In genomic region chr5:178839319-178839704, GRCh38 we compare ENCODE assay signal across 8 cellular contexts. TPM values are rescaled to one million over a fixed set of nuclear protein-coding genes. Genes with fewer than 3 reads are reported as not detected.
DNase-seq lines count a peak whose midpoint lies in the region; ATAC-seq and TF ChIP-seq lines count a peak whose summit lies in the region.

No MANE protein-coding gene starts in this region.

- TF ChIP-seq RAD21 in Ishikawa (IDR thresholded peaks at IDR 0.05; ENCODE audit: low read depth): peak; percentile 81

- H3K9me3 ChIP-seq in BE2C: no peaks in the 10 kb centered on the region
- no peaks in the 10 kb centered on the region for H3K9me3 ChIP-seq in lower lobe of right lung

- TF ChIP-seq EP300 in Ishikawa (IDR thresholded peaks at IDR 0.05; ENCODE audit: borderline replicate concordance): no peak

- no peak overlapping the region for H3K27ac ChIP-seq in lower lobe of right lung

- intact Hi-C loops in lower lobe of right lung (cut with DNase I): no loop called here

- DNase-seq in BE2C (peak; percentile 58), T-helper 9 cell (peak; percentile 29), cardiac fibroblast (ENCODE audit: low read depth in 2 of 2) (peak; percentile 4 to 55), lower lobe of right lung (peak; percentile 77)
- peak; percentile 1 for DNase-seq in stimulated activated naive CD4-positive, alpha-beta T cell treated with Interleukin-2 at 50 U/mL for 16 hours (lab: John Stamatoyannopoulos, UW)

- no peaks in the 10 kb centered on the region for H3K27me3 ChIP-seq in BE2C
- no peaks in the 10 kb centered on the region for H3K27me3 ChIP-seq in lower lobe of right lung (ENCODE audit: low read depth)

- ATAC-seq in lower lobe of right lung (peak; percentile 86 to 93), HG03097 (IDR thresholded peaks at IDR 0.05; ENCODE audit: low FRiP score, unreplicated experiment) (no peak), GM19452 (IDR thresholded peaks at IDR 0.05; ENCODE audit: unreplicated experiment) (no peak)

- H3K4me3 ChIP-seq in BE2C (ENCODE audit: low read depth, low read length) (no peak overlapping the region), cardiac fibroblast (replicated peaks in 1 of 2; ENCODE audit: low read depth in 2 of 2, low read length in 2 of 2) (no peak overlapping the region), lower lobe of right lung (no peak overlapping the region)

- H3K4me1 ChIP-seq in BE2C: no peaks in the 10 kb centered on the region
- H3K4me1 ChIP-seq in lower lobe of right lung: no peaks in the 10 kb centered on the region

- peak; percentile 57 for TF ChIP-seq CTCF in BE2C (IDR thresholded peaks at IDR 0.05; ENCODE audit: low read depth, low read length)
- peak; percentile 63 for TF ChIP-seq CTCF in cardiac fibroblast (IDR thresholded peaks at IDR 0.05; ENCODE audit: low read depth, low read length)
- peak; percentile 65 for TF ChIP-seq CTCF in lower lobe of right lung (IDR thresholded peaks at IDR 0.05)

- H3K36me3 ChIP-seq in BE2C (no peaks in the 10 kb centered on the region), lower lobe of right lung (no peaks in the 10 kb centered on the region)

TF ChIP-seq in Ishikawa, 13 proteins besides CTCF, POLR2A, EP300 and RAD21:
- TF ChIP-seq NFIC (IDR thresholded peaks at IDR 0.05) (no peak), USF1 (IDR thresholded peaks at IDR 0.05) (no peak), CREB1 (IDR thresholded peaks at IDR 0.05; ENCODE audit: low read depth) (no peak), MAX (IDR thresholded peaks at IDR 0.05) (no peak), TEAD4 (IDR thresholded peaks at IDR 0.05) (no peak), TCF12 (IDR thresholded peaks at IDR 0.05; ENCODE audit: low read depth) (no peak), CEBPB (IDR thresholded peaks at IDR 0.05) (no peak), EGR1 (IDR thresholded peaks at IDR 0.05) (no peak), ZBTB7A (IDR thresholded peaks at IDR 0.05; ENCODE audit: low read depth) (no peak), REST (IDR thresholded peaks at IDR 0.05; ENCODE audit: low read depth) (no peak), FOXM1 (IDR thresholded peaks at IDR 0.05; ENCODE audit: borderline replicate concordance, low read depth) (no peak), YY1 (IDR thresholded peaks at IDR 0.05; ENCODE audit: low read depth) (no peak), TAF1 (IDR thresholded peaks at IDR 0.05; ENCODE audit: low read depth) (no peak)

RNA-seq across cellular contexts. Expression of gene ZNF354B, which starts 20.4 kb away (rescaled TPM):
- polyA plus RNA-seq in BE2C (2012; ENCODE audit: insufficient read depth, insufficient read length, low read depth): 12.0 TPM
- total RNA-seq in lower lobe of right lung: 15.0 TPM

RNA-seq across cellular contexts. Expression of gene ZFP2, which starts 56.4 kb away (rescaled TPM):
- 1.2 TPM for polyA plus RNA-seq in BE2C (2012; ENCODE audit: insufficient read depth, insufficient read length, low read depth)
- 2.0 TPM for total RNA-seq in lower lobe of right lung

Comparison
In these comparisons a context has a peak if more than half of its experiments do, and no peak if none do; other contexts are left out.
1. DNase-seq: peak in every context shown above with its lines; median percentile 77 in lower lobe of right lung; 58 in BE2C; 30 in cardiac fibroblast; 29 in T-helper 9 cell; 1 in stimulated activated naive CD4-positive, alpha-beta T cell treated with Interleukin-2 at 50 U/mL for 16 hours.
2. ATAC-seq: peak in lower lobe of right lung (2 of 2); none in HG03097 (single experiment) and GM19452 (single experiment).
3. Peak in every context shown above with its lines, with median percentiles within 50 percentile points of each other: CTCF ChIP-seq.